ENCODE assay signal across 28 cellular contexts in genomic region chr3:197006860-197007259, GRCh38.
"Had no signal": no experiment of that assay in that cellular context is flagged by ENCODE, and none has a peak within 500 bp of the region (broad histone marks: within the 10 kb centered on the region; RNA-seq: fewer than 3 reads in every experiment).

No MANE protein-coding gene starts in this region.

- H3K4me3 ChIP-seq: colonic mucosa, esophagus squamous epithelium, gastrocnemius medialis, heart right ventricle, left lung, lower lobe of right lung, mucosa of descending colon had no signal

- H3K9me3 ChIP-seq: colonic mucosa, esophagus squamous epithelium, gastrocnemius medialis, heart right ventricle, left lung, lower lobe of right lung, mucosa of descending colon had no signal

- H3K36me3 Mint-ChIP-seq: naive B cell had no signal

- DNase-seq: colonic mucosa; cortex of kidney; effector CD8-positive, alpha-beta T cell; effector memory CD8-positive, alpha-beta T cell; endodermal cell; erythroblast; esophagus squamous epithelium; foreskin fibroblast; foreskin melanocyte; gastrocnemius medialis; glutamatergic neuron; head of caudate nucleus; heart right ventricle; hippocampal formation; left ventricle myocardium superior; lower lobe of right lung; mesenchymal stem cell; naive B cell had no signal

- H3K4me3 Mint-ChIP-seq: dendritic cell treated with granulocyte-macrophage colony-stimulating factor and Interleukin-4, amounts not matched to agents 40 ng/mL and 50 ng/mL, for 4 days; effector memory CD8-positive, alpha-beta T cell; endodermal cell; mesothelial cell of epicardium had no signal

- H3K27me3 ChIP-seq: colonic mucosa, esophagus squamous epithelium, gastrocnemius medialis, heart right ventricle, left lung had no signal

- ATAC-seq: effector memory CD8-positive, alpha-beta T cell; esophagus mucosa; gastrocnemius medialis; heart right ventricle; left cardiac atrium; left lung; left ventricle myocardium superior; lower lobe of right lung had no signal

- FAIRE-seq: endometrium, islet of Langerhans, keratinocyte had no signal

- H3K27ac Mint-ChIP-seq: dendritic cell treated with granulocyte-macrophage colony-stimulating factor and Interleukin-4, amounts not matched to agents 40 ng/mL and 50 ng/mL, for 4 days; effector memory CD8-positive, alpha-beta T cell; endodermal cell; mesothelial cell of epicardium; naive B cell had no signal

- H3K4me1 ChIP-seq: colonic mucosa had no signal

- H3K36me3 ChIP-seq: colonic mucosa, esophagus squamous epithelium, gastrocnemius medialis, heart right ventricle, left lung, lower lobe of right lung had no signal

- H3K27ac ChIP-seq: colonic mucosa, epithelial cell of prostate, esophagus squamous epithelium, gastrocnemius medialis, heart right ventricle, left lung, lower lobe of right lung had no signal

- H3K27me3 Mint-ChIP-seq: effector memory CD8-positive, alpha-beta T cell had no signal

- H3K9me3 Mint-ChIP-seq: dendritic cell treated with granulocyte-macrophage colony-stimulating factor and Interleukin-4, amounts not matched to agents 40 ng/mL and 50 ng/mL, for 4 days; effector memory CD8-positive, alpha-beta T cell; endodermal cell; mesothelial cell of epicardium; naive B cell had no signal
